Comparison of ENCODE assay signal across 7 cellular contexts in genomic region chr14:94953541-94954260, GRCh38.
"Had no signal": no experiment of that assay in that cellular context is flagged by ENCODE, and none has a peak within 500 bp of the region (broad histone marks: within the 10 kb centered on the region; RNA-seq: fewer than 3 reads in every experiment).

No MANE protein-coding gene starts in this region.

- H3K27ac Mint-ChIP-seq: IgD-negative memory B cell had no signal

- H3K36me3 Mint-ChIP-seq: IgD-negative memory B cell had no signal

- ATAC-seq: HepG2, K562 had no signal

- H3K27ac ChIP-seq: HL-60 had no signal

- H3K4me3 Mint-ChIP-seq: IgD-negative memory B cell had no signal

- DNase-seq: IMR-90, KBM-7, KG1 had no signal

- H3K4me3 ChIP-seq: K562 had no signal

- H3K4me1 Mint-ChIP-seq: IgD-negative memory B cell had no signal
